In the genomic region with DNA sequence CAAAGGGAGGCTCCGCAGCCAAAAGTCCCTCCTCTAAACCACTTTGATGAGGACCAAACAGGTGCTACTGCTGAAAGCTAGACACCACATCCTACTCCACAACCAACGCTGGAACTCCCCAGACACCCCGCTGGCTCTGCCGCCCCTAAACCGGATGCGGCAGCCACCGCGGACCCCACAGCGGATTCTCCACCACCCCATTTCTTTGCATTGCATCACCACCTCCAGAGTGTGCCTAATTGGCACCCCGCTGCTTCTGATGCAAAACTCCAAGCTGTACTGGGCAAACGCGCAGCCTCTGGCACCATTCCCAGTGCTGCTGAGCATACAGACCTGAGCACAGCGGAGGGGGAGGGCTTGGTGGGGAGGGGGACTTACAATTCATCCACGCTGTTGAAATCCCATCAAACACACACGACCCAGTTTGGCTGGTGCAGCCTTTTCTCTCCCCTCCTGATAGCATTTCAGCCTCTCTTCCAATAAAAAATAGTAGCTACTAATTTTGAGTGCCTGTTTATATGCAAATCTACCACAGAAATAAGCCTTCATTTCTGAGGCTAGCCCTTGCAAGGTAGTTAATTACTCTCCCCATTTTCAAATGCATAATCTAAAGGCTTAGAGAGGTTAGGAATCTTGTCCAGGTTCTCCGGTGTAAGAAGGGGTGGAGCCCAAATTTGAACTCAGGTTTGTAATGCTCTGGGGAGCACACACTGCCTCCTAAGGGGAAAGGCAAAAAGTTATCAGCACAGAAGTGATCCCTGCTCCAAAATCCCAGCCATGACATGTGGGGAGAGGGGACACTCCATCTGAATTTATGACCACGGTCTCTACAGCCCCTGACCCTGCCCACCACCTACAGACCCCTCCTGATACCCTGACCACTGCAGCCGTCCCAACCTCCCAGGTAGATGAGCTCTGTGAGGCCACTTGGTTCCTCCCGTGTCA, we compare ENCODE assay signal across 1 cellular context.
TF ChIP-seq lines count a peak whose summit lies in the region.

No MANE protein-coding gene starts in this region.

TF ChIP-seq in GM12878, 131 proteins besides CTCF, POLR2A, EP300 and RAD21 (continued from another document and continues in another):
- TF ChIP-seq, protein P1, sequence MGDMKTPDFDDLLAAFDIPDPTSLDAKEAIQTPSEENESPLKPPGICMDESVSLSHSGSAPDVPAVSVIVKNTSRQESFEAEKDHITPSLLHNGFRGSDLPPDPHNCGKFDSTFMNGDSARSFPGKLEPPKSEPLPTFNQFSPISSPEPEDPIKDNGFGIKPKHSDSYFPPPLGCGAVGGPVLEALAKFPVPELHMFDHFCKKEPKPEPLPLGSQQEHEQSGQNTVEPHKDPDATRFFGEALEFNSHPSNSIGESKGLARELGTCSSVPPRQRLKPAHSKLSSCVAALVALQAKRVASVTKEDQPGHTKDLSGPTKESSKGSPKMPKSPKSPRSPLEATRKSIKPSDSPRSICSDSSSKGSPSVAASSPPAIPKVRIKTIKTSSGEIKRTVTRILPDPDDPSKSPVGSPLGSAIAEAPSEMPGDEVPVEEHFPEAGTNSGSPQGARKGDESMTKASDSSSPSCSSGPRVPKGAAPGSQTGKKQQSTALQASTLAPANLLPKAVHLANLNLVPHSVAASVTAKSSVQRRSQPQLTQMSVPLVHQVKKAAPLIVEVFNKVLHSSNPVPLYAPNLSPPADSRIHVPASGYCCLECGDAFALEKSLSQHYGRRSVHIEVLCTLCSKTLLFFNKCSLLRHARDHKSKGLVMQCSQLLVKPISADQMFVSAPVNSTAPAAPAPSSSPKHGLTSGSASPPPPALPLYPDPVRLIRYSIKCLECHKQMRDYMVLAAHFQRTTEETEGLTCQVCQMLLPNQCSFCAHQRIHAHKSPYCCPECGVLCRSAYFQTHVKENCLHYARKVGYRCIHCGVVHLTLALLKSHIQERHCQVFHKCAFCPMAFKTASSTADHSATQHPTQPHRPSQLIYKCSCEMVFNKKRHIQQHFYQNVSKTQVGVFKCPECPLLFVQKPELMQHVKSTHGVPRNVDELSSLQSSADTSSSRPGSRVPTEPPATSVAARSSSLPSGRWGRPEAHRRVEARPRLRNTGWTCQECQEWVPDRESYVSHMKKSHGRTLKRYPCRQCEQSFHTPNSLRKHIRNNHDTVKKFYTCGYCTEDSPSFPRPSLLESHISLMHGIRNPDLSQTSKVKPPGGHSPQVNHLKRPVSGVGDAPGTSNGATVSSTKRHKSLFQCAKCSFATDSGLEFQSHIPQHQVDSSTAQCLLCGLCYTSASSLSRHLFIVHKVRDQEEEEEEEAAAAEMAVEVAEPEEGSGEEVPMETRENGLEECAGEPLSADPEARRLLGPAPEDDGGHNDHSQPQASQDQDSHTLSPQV (IDR thresholded peaks at IDR 0.05): no peak
- TF ChIP-seq CBFB (IDR thresholded peaks at IDR 0.05; ENCODE audit: low read depth) (peak; percentile 97), SMARCA5 (IDR thresholded peaks at IDR 0.05) (no peak; the same call in 1 of the 2 replicates), EZH2 (IDR thresholded peaks at IDR 0.05; ENCODE audit: borderline replicate concordance, control insufficient read depth, low read depth, low read length) (no peak), SREBF2 (IDR thresholded peaks at IDR 0.05; ENCODE audit: low read length) (no peak), NFYA (IDR thresholded peaks at IDR 0.05; ENCODE audit: borderline replicate concordance, low read depth, low read length) (no peak), SPI1 (IDR thresholded peaks at IDR 0.05; ENCODE audit: borderline replicate concordance, insufficient read depth, low read depth, low read length) (no peak), FOXM1 (IDR thresholded peaks at IDR 0.05; ENCODE audit: low read depth, low read length) (no peak), ATF7 (IDR thresholded peaks at IDR 0.05; ENCODE audit: low read depth) (peak; percentile 93), MYC (IDR thresholded peaks at IDR 0.05; ENCODE audit: insufficient read depth, insufficient read length, insufficient replicate concordance, low read length, severe bottlenecking) (no peak), POLR2AphosphoS2 (IDR thresholded peaks at IDR 0.05; ENCODE audit: low read depth, low read length) (no peak), STAT3 (IDR thresholded peaks at IDR 0.05; ENCODE audit: low read depth, low read length) (no peak), HDAC6 (IDR thresholded peaks at IDR 0.05; ENCODE audit: unreplicated experiment) (no peak), ZNF622 (IDR thresholded peaks at IDR 0.05) (no peak), NR2C1 (IDR thresholded peaks at IDR 0.05) (no peak), ZNF24 (IDR thresholded peaks at IDR 0.05) (peak; percentile 41; the same call in 1 of the 2 replicates), SREBF1 (IDR thresholded peaks at IDR 0.05; ENCODE audit: low read length) (no peak), NBN (IDR thresholded peaks at IDR 0.05) (peak; percentile 94), SUZ12 (IDR thresholded peaks at IDR 0.05; ENCODE audit: unreplicated experiment) (no peak), ZBED1 (IDR thresholded peaks at IDR 0.05; ENCODE audit: borderline replicate concordance) (peak; percentile 90; the same call in 1 of the 2 replicates), ZSCAN29 (IDR thresholded peaks at IDR 0.05) (peak; percentile 63; the same call in 1 of the 2 replicates), PAX8 (IDR thresholded peaks at IDR 0.05) (no peak), CBX5 (IDR thresholded peaks at IDR 0.05; ENCODE audit: low read depth) (no peak), SRF (IDR thresholded peaks at IDR 0.05; ENCODE audit: low read depth in 2 of 2, low read length in 2 of 2) (no peak), NR2C2 (IDR thresholded peaks at IDR 0.05; ENCODE audit: borderline replicate concordance, control insufficient read depth, insufficient read length, low read depth) (no peak), PAX5 (IDR thresholded peaks at IDR 0.05; ENCODE audit: borderline replicate concordance, low read depth, low read length) (peak; percentile 97), SMC3 (IDR thresholded peaks at IDR 0.05; ENCODE audit: borderline replicate concordance, low read length) (no peak), DPF2 (IDR thresholded peaks at IDR 0.05) (peak; percentile 93), TCF3 (IDR thresholded peaks at IDR 0.05; ENCODE audit: borderline replicate concordance, insufficient read depth, low read depth, low read length) (peak; percentile 86; the same call in 1 of the 2 replicates)
- TF ChIP-seq, protein P2, sequence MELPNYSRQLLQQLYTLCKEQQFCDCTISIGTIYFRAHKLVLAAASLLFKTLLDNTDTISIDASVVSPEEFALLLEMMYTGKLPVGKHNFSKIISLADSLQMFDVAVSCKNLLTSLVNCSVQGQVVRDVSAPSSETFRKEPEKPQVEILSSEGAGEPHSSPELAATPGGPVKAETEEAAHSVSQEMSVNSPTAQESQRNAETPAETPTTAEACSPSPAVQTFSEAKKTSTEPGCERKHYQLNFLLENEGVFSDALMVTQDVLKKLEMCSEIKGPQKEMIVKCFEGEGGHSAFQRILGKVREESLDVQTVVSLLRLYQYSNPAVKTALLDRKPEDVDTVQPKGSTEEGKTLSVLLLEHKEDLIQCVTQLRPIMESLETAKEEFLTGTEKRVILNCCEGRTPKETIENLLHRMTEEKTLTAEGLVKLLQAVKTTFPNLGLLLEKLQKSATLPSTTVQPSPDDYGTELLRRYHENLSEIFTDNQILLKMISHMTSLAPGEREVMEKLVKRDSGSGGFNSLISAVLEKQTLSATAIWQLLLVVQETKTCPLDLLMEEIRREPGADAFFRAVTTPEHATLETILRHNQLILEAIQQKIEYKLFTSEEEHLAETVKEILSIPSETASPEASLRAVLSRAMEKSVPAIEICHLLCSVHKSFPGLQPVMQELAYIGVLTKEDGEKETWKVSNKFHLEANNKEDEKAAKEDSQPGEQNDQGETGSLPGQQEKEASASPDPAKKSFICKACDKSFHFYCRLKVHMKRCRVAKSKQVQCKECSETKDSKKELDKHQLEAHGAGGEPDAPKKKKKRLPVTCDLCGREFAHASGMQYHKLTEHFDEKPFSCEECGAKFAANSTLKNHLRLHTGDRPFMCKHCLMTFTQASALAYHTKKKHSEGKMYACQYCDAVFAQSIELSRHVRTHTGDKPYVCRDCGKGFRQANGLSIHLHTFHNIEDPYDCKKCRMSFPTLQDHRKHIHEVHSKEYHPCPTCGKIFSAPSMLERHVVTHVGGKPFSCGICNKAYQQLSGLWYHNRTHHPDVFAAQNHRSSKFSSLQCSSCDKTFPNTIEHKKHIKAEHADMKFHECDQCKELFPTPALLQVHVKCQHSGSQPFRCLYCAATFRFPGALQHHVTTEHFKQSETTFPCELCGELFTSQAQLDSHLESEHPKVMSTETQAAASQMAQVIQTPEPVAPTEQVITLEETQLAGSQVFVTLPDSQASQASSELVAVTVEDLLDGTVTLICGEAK (IDR thresholded peaks at IDR 0.05; ENCODE audit: borderline replicate concordance): no peak
- TF ChIP-seq, protein P3, sequence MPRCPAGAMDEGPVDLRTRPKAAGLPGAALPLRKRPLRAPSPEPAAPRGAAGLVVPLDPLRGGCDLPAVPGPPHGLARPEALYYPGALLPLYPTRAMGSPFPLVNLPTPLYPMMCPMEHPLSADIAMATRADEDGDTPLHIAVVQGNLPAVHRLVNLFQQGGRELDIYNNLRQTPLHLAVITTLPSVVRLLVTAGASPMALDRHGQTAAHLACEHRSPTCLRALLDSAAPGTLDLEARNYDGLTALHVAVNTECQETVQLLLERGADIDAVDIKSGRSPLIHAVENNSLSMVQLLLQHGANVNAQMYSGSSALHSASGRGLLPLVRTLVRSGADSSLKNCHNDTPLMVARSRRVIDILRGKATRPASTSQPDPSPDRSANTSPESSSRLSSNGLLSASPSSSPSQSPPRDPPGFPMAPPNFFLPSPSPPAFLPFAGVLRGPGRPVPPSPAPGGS (IDR thresholded peaks at IDR 0.05; ENCODE audit: borderline replicate concordance, insufficient read depth, low read depth, low read length, poor library complexity, severe bottlenecking): peak; percentile 95
- TF ChIP-seq, protein P4, sequence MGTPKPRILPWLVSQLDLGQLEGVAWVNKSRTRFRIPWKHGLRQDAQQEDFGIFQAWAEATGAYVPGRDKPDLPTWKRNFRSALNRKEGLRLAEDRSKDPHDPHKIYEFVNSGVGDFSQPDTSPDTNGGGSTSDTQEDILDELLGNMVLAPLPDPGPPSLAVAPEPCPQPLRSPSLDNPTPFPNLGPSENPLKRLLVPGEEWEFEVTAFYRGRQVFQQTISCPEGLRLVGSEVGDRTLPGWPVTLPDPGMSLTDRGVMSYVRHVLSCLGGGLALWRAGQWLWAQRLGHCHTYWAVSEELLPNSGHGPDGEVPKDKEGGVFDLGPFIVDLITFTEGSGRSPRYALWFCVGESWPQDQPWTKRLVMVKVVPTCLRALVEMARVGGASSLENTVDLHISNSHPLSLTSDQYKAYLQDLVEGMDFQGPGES (IDR thresholded peaks at IDR 0.05): no peak
- TF ChIP-seq, protein P5, sequence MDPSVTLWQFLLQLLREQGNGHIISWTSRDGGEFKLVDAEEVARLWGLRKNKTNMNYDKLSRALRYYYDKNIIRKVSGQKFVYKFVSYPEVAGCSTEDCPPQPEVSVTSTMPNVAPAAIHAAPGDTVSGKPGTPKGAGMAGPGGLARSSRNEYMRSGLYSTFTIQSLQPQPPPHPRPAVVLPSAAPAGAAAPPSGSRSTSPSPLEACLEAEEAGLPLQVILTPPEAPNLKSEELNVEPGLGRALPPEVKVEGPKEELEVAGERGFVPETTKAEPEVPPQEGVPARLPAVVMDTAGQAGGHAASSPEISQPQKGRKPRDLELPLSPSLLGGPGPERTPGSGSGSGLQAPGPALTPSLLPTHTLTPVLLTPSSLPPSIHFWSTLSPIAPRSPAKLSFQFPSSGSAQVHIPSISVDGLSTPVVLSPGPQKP (IDR thresholded peaks at IDR 0.05; ENCODE audit: low read depth, low read length): no peak
- TF ChIP-seq, protein P6, sequence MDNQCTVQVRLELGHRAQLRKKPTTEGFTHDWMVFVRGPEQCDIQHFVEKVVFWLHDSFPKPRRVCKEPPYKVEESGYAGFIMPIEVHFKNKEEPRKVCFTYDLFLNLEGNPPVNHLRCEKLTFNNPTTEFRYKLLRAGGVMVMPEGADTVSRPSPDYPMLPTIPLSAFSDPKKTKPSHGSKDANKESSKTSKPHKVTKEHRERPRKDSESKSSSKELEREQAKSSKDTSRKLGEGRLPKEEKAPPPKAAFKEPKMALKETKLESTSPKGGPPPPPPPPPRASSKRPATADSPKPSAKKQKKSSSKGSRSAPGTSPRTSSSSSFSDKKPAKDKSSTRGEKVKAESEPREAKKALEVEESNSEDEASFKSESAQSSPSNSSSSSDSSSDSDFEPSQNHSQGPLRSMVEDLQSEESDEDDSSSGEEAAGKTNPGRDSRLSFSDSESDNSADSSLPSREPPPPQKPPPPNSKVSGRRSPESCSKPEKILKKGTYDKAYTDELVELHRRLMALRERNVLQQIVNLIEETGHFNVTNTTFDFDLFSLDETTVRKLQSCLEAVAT (IDR thresholded peaks at IDR 0.05): peak; percentile 93
- TF ChIP-seq, protein P7, sequence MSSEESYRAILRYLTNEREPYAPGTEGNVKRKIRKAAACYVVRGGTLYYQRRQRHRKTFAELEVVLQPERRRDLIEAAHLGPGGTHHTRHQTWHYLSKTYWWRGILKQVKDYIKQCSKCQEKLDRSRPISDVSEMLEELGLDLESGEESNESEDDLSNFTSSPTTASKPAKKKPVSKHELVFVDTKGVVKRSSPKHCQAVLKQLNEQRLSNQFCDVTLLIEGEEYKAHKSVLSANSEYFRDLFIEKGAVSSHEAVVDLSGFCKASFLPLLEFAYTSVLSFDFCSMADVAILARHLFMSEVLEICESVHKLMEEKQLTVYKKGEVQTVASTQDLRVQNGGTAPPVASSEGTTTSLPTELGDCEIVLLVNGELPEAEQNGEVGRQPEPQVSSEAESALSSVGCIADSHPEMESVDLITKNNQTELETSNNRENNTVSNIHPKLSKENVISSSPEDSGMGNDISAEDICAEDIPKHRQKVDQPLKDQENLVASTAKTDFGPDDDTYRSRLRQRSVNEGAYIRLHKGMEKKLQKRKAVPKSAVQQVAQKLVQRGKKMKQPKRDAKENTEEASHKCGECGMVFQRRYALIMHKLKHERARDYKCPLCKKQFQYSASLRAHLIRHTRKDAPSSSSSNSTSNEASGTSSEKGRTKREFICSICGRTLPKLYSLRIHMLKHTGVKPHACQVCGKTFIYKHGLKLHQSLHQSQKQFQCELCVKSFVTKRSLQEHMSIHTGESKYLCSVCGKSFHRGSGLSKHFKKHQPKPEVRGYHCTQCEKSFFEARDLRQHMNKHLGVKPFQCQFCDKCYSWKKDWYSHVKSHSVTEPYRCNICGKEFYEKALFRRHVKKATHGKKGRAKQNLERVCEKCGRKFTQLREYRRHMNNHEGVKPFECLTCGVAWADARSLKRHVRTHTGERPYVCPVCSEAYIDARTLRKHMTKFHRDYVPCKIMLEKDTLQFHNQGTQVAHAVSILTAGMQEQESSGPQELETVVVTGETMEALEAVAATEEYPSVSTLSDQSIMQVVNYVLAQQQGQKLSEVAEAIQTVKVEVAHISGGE (CRISPR knock-in tag; IDR thresholded peaks at IDR 0.05): no peak
